Comparison of ENCODE assay signal across 8 cellular contexts in genomic region chr16:14502932-14503741, GRCh38.
DNase-seq lines count a peak whose midpoint lies in the region; ATAC-seq and FAIRE-seq lines count a peak whose summit lies in the region.

No MANE protein-coding gene starts in this region.

- FAIRE-seq in small intestine (lab: Jason Lieb, UNC), result no peak

- no peak overlapping the region for H3K4me3 ChIP-seq in small intestine (ENCODE audit: low read depth in 1 of 2, low read length in 2 of 2)

- peaks cover 0 to 2% of the 10 kb centered on the region in 2 donors for H3K36me3 ChIP-seq in small intestine (ENCODE audit: control insufficient read depth in 2 of 2, insufficient read depth in 2 of 2, low read length in 2 of 2)

- DNase-seq in RPMI7951 (ENCODE audit: low read depth) (peak; percentile 54), non-pigmented ciliary epithelial cell (ENCODE audit: low read depth) (peak; percentile 59), NCI-H2029 treated with DMSO at 0.1 percent for 48 hours (lab: John Stamatoyannopoulos, UW) (no peak), NCI-H524 (lab: John Stamatoyannopoulos, UW) (no peak), small intestine (no peak)
- DNase-seq in activated naive CD4-positive, alpha-beta T cell treated with anti-CD3 and anti-CD28 coated beads, Interleukin-2, amount 50 U/mL, for 16 hours, result no peak

- ATAC-seq in GM19023 (IDR thresholded peaks at IDR 0.05; ENCODE audit: unreplicated experiment) (peak; percentile 71), HG02623 (IDR thresholded peaks at IDR 0.05; ENCODE audit: unreplicated experiment) (peak; percentile 50)

- no peaks in the 10 kb centered on the region for H3K4me1 ChIP-seq in small intestine (ENCODE audit: control insufficient read depth in 2 of 2, insufficient read depth in 1 of 2, low read depth in 1 of 2, low read length in 1 of 2)

- H3K27ac ChIP-seq in small intestine (ENCODE audit: low read depth in 1 of 2, low read length in 1 of 2), result no peak overlapping the region

- H3K9me3 ChIP-seq in small intestine (ENCODE audit: control insufficient read depth, low read depth), result no peaks in the 10 kb centered on the region

- H3K27me3 ChIP-seq in small intestine (ENCODE audit: control insufficient read depth in 2 of 2, insufficient read depth in 2 of 2, low read length in 2 of 2), result no peaks in the 10 kb centered on the region

- 89 to 94% (median 92%) methylated on average over 9 of the region's 9 CpGs for WGBS in small intestine, 3 donors

Comparison
In these comparisons a context has a peak if more than half of its experiments do, and no peak if none do; other contexts are left out.
1. DNase-seq: peak in RPMI7951 (single experiment) and non-pigmented ciliary epithelial cell (single experiment); none in NCI-H2029 treated with DMSO at 0.1 percent for 48 hours (single experiment), NCI-H524 (0 of 2), small intestine (single experiment) and activated naive CD4-positive, alpha-beta T cell treated with anti-CD3 and anti-CD28 coated beads, Interleukin-2, amount 50 U/mL, for 16 hours (single experiment).